ENCODE assay signal across 22 cellular contexts in genomic region chr2:242035858-242036652, GRCh38.
DNase-seq lines count a peak whose midpoint lies in the region; ATAC-seq, FAIRE-seq and TF ChIP-seq lines count a peak whose summit lies in the region.
"Had no signal": no experiment of that assay in that cellular context is flagged by ENCODE, and none has a peak within 500 bp of the region (broad histone marks: within the 10 kb centered on the region; RNA-seq: fewer than 3 reads in every experiment).

No MANE protein-coding gene starts in this region.

- TF ChIP-seq CTCF in neural progenitor cell (IDR thresholded peaks at IDR 0.05): no peak

- no peak overlapping the region for H3K4me2 ChIP-seq in neural progenitor cell
- H3K4me2 ChIP-seq: SK-N-SH had no signal

- CTCF ChIA-PET in activated naive CD4-positive, alpha-beta T cell treated with anti-CD3 and anti-CD28 coated beads for 36 hours (lab: Charles Lee): no interaction called here
- CTCF ChIA-PET in activated naive CD4-positive, alpha-beta T cell treated with anti-CD3 and anti-CD28 coated beads, Interleukin-2, amount 10 ng/mL, durations not matched to agents 7 days and 5 days (lab: Charles Lee): no interaction called here

- no peak overlapping the region for H3K9ac ChIP-seq in neural progenitor cell
- H3K9ac ChIP-seq: SK-N-SH had no signal

- H3K27ac Mint-ChIP-seq in activated naive CD4-positive, alpha-beta T cell treated with anti-CD3 and anti-CD28 coated beads for 36 hours: no peak overlapping the region
- no peak overlapping the region for H3K27ac Mint-ChIP-seq in activated naive CD4-positive, alpha-beta T cell treated with anti-CD3 and anti-CD28 coated beads, Interleukin-2, amount 10 ng/mL, durations not matched to agents 7 days and 5 days
- H3K27ac Mint-ChIP-seq in neural progenitor cell: peak overlapping the region; percentile 70
- H3K27ac Mint-ChIP-seq: HFFc6 had no signal

- no peaks in the 10 kb centered on the region for H4K20me1 ChIP-seq in neural progenitor cell (ENCODE audit: low read depth)

- no peak overlapping the region for H3K4me3 ChIP-seq in neural progenitor cell

- H3K4me1 Mint-ChIP-seq in activated naive CD4-positive, alpha-beta T cell treated with anti-CD3 and anti-CD28 coated beads for 36 hours (ENCODE audit: low read depth): peaks cover 20% of the 10 kb centered on the region
- H3K4me1 Mint-ChIP-seq in activated naive CD4-positive, alpha-beta T cell treated with anti-CD3 and anti-CD28 coated beads, Interleukin-2, amount 10 ng/mL, durations not matched to agents 7 days and 5 days: peaks cover 26% of the 10 kb centered on the region
- H3K4me1 Mint-ChIP-seq in neural progenitor cell: peaks cover 7% of the 10 kb centered on the region

- H3F3A ChIP-seq in neural progenitor cell (ENCODE audit: low read depth): no peaks in the 10 kb centered on the region

- no peak overlapping the region for H3K4me3 Mint-ChIP-seq in activated naive CD4-positive, alpha-beta T cell treated with anti-CD3 and anti-CD28 coated beads for 36 hours
- no peak overlapping the region for H3K4me3 Mint-ChIP-seq in activated naive CD4-positive, alpha-beta T cell treated with anti-CD3 and anti-CD28 coated beads, Interleukin-2, amount 10 ng/mL, durations not matched to agents 7 days and 5 days
- no peak overlapping the region for H3K4me3 Mint-ChIP-seq in neural progenitor cell
- H3K4me3 Mint-ChIP-seq: HFFc6 had no signal

- H3K4me1 ChIP-seq in neural progenitor cell: no peaks in the 10 kb centered on the region

- H3K27me3 ChIP-seq in neural progenitor cell: peaks cover 1% of the 10 kb centered on the region

- no peak overlapping the region for H2AFZ ChIP-seq in neural progenitor cell (replicated peaks)

- peaks cover 2% of the 10 kb centered on the region for H3K27me3 Mint-ChIP-seq in activated naive CD4-positive, alpha-beta T cell treated with anti-CD3 and anti-CD28 coated beads for 36 hours (ENCODE audit: low read depth)
- H3K27me3 Mint-ChIP-seq in activated naive CD4-positive, alpha-beta T cell treated with anti-CD3 and anti-CD28 coated beads, Interleukin-2, amount 10 ng/mL, durations not matched to agents 7 days and 5 days: peaks cover 51% of the 10 kb centered on the region
- peaks cover 7% of the 10 kb centered on the region for H3K27me3 Mint-ChIP-seq in neural progenitor cell (ENCODE audit: insufficient read depth, low read depth)

- peak; percentile 17 for FAIRE-seq in urothelium cell line (lab: Jason Lieb, UNC)
- FAIRE-seq: GM12891, GM19239 had no signal

- H3K36me3 ChIP-seq in neural progenitor cell: no peaks in the 10 kb centered on the region

- H3K79me2 ChIP-seq in neural progenitor cell (ENCODE audit: low read depth): no peaks in the 10 kb centered on the region

- H3K36me3 Mint-ChIP-seq in activated naive CD4-positive, alpha-beta T cell treated with anti-CD3 and anti-CD28 coated beads for 36 hours (ENCODE audit: low read depth): no peaks in the 10 kb centered on the region
- peaks cover 2% of the 10 kb centered on the region for H3K36me3 Mint-ChIP-seq in activated naive CD4-positive, alpha-beta T cell treated with anti-CD3 and anti-CD28 coated beads, Interleukin-2, amount 10 ng/mL, durations not matched to agents 7 days and 5 days
- no peaks in the 10 kb centered on the region for H3K36me3 Mint-ChIP-seq in neural progenitor cell

- ATAC-seq in esophagus mucosa (peak; percentile 13), HG03108 (IDR thresholded peaks at IDR 0.05; ENCODE audit: unreplicated experiment) (no peak), left colon (no peak), HG02798 (IDR thresholded peaks at IDR 0.05; ENCODE audit: poor library complexity, unreplicated experiment) (no peak)
- ATAC-seq: PC-3 had no signal

- intact Hi-C loops in activated naive CD4-positive, alpha-beta T cell treated with anti-CD3 and anti-CD28 coated beads for 36 hours (cut with micrococcal nuclease): no loop called here
- intact Hi-C loops in left colon (cut with DNase I, micrococcal nuclease): no loop called here

- H3K27ac ChIP-seq in neural progenitor cell: no peak overlapping the region

- H3K9me3 ChIP-seq in neural progenitor cell (ENCODE audit: low read depth): no peaks in the 10 kb centered on the region
- H3K9me3 ChIP-seq: SK-N-SH had no signal

- H3K9me3 Mint-ChIP-seq in activated naive CD4-positive, alpha-beta T cell treated with anti-CD3 and anti-CD28 coated beads for 36 hours: no peaks in the 10 kb centered on the region
- H3K9me3 Mint-ChIP-seq in activated naive CD4-positive, alpha-beta T cell treated with anti-CD3 and anti-CD28 coated beads, Interleukin-2, amount 10 ng/mL, durations not matched to agents 7 days and 5 days: no peaks in the 10 kb centered on the region
- no peaks in the 10 kb centered on the region for H3K9me3 Mint-ChIP-seq in neural progenitor cell
- H3K9me3 Mint-ChIP-seq: HFFc6 had no signal

- peak; percentile 3 for DNase-seq in activated naive CD4-positive, alpha-beta T cell treated with anti-CD3 and anti-CD28 coated beads for 36 hours
- DNase-seq in activated naive CD4-positive, alpha-beta T cell treated with anti-CD3 and anti-CD28 coated beads, Interleukin-2, amount 10 ng/mL, durations not matched to agents 7 days and 5 days: no peak
- no peak for DNase-seq in neural progenitor cell (ENCODE audit: low spot score)
- no peak for DNase-seq in urothelium cell line (ENCODE audit: low spot score)
- no peak for DNase-seq in left colon
- DNase-seq: AML-193, DMS53, GOT3, HFFc6, IMR-90, Kasumi-1, NCI-H1105 treated with DMSO at 0.1 percent for 48 hours, NCI-H2029, NCI-H345, NCI-H526 treated with DMSO at 0.1 percent for 48 hours, PC-3, SK-N-SH had no signal
